ENCODE assay signal across 8 cellular contexts in the genomic region with DNA sequence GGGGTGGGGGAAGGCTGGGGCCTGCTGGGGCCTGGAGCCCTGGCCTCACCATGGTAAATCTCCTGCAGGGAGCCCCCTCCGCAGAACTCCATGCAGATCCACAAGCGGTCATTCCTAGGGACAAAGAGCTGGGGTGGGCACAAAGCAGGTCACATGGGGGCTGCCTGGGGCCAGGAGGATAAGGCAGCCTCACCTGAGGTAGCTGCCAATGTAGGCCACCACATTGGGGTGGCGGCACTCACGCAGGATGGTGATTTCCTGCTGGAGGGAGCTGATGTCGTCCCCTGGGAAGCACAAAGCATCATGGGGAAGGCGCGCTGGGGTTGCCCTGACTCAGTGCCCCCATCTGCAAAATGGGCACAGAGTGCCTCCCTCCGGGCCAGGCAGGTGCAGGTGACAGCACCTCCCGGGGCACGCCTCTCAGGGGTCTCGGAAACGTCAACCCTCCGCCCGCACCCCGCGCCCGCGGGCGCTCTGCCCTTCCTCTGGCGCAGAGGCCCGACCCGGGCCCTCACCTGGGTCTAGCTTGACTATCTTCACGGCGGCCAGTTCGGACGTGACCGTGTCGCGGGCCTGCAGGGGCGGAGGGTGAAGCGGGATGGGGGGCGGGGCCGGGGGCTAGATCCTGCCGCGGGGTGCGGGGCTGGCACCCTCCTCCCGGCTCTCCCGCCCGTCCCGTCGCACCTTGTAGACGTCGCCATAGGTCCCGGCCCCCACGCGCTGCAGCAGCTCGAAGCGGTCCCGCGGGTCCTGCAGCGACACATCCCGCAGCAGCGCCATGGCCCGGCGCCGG. TPM values are rescaled to one million over a fixed set of nuclear protein-coding genes. Genes with fewer than 3 reads are reported as not detected.
DNase-seq lines count a peak whose midpoint lies in the region; ATAC-seq and TF ChIP-seq lines count a peak whose summit lies in the region.

No MANE protein-coding gene starts in this region.

- H4K20me1 ChIP-seq in KMS-11 (ENCODE audit: insufficient read depth) = no peaks in the 10 kb centered on the region

- H3K27ac ChIP-seq in ACC112 (ENCODE audit: low read depth, low read length) (no peak overlapping the region), KMS-11 (no peak overlapping the region)

- H3K4me1 Mint-ChIP-seq in activated naive CD8-positive, alpha-beta T cell treated with anti-CD3 and anti-CD28 coated beads, Interleukin-2, amount 10 ng/mL, durations not matched to agents 7 days and 5 days = peaks cover 23% of the 10 kb centered on the region

- POLR2A ChIA-PET in activated naive CD8-positive, alpha-beta T cell treated with anti-CD3 and anti-CD28 coated beads, Interleukin-2, amount 10 ng/mL, durations not matched to agents 7 days and 5 days (lab: Charles Lee) = interaction anchor here (0.7 to 3.0 kb wide), 12 partner anchors 8 to 320 kb away, joined by 3 to 26 read pairs (median 4); a partner anchor contains a TSS

- no peaks in the 10 kb centered on the region for H3K9me3 Mint-ChIP-seq in activated naive CD8-positive, alpha-beta T cell treated with anti-CD3 and anti-CD28 coated beads, Interleukin-2, amount 10 ng/mL, durations not matched to agents 7 days and 5 days

- no peaks in the 10 kb centered on the region for H3K27me3 ChIP-seq in ACC112 (ENCODE audit: insufficient read depth, low read length)
- H3K27me3 ChIP-seq in KMS-11 (ENCODE audit: insufficient read depth, low read depth) = no peaks in the 10 kb centered on the region

- H2AFZ ChIP-seq in ACC112 (ENCODE audit: low read length, unreplicated experiment) = no peak overlapping the region
- peak overlapping the region; percentile 26; the same call in 1 of the 2 replicates for H2AFZ ChIP-seq in KMS-11 (ENCODE audit: low read depth)

- H3K27ac Mint-ChIP-seq in activated naive CD8-positive, alpha-beta T cell treated with anti-CD3 and anti-CD28 coated beads, Interleukin-2, amount 10 ng/mL, durations not matched to agents 7 days and 5 days = peak overlapping the region; percentile 82

- no peak overlapping the region for H3K9ac ChIP-seq in KMS-11

- H3K36me3 Mint-ChIP-seq in activated naive CD8-positive, alpha-beta T cell treated with anti-CD3 and anti-CD28 coated beads, Interleukin-2, amount 10 ng/mL, durations not matched to agents 7 days and 5 days = peaks cover 8% of the 10 kb centered on the region

- no peak for DNase-seq in activated naive CD8-positive, alpha-beta T cell treated with anti-CD3 and anti-CD28 coated beads, Interleukin-2, amount 10 ng/mL, durations not matched to agents 7 days and 5 days
- DNase-seq in left lobe of liver (ENCODE audit: low spot score) (peak; percentile 66), NCI-H146 treated with DMSO at 0.1 percent for 48 hours (lab: John Stamatoyannopoulos, UW; ENCODE audit: unreplicated experiment) (no peak), NCI-H446 treated with DMSO at 0.1 percent for 48 hours (lab: John Stamatoyannopoulos, UW) (no peak)
- DNase-seq in stimulated activated naive CD8-positive, alpha-beta T cell treated with anti-CD3 and anti-CD28 coated beads, Interleukin-15, Interleukin-2, amounts not matched to agents 100 U/mL and 50 U/mL, for 24 hours = peak; percentile 60

- H3K36me3 ChIP-seq in ACC112 (ENCODE audit: insufficient read depth, low read length) (no peaks in the 10 kb centered on the region), KMS-11 (ENCODE audit: insufficient read depth) (no peaks in the 10 kb centered on the region)

- H3K4me1 ChIP-seq in ACC112 (ENCODE audit: control insufficient read depth, insufficient read depth, low read length, unreplicated experiment) (peaks cover 24% of the 10 kb centered on the region), KMS-11 (ENCODE audit: low read depth, poor library complexity, severe bottlenecking) (peaks cover 12% of the 10 kb centered on the region)

- peak overlapping the region; percentile 45 for H3K4me2 ChIP-seq in KMS-11

- H3K79me2 ChIP-seq in ACC112 (ENCODE audit: control insufficient read depth, insufficient read depth, low read length, unreplicated experiment) (no peaks in the 10 kb centered on the region), KMS-11 (ENCODE audit: insufficient read depth, low read depth) (no peaks in the 10 kb centered on the region)

- peak overlapping the region; percentile 74 for H3K4me3 ChIP-seq in ACC112 (ENCODE audit: low read depth, low read length)
- H3K4me3 ChIP-seq in KMS-11 (IDR thresholded peaks at IDR 0.05; ENCODE audit: insufficient read depth, low read depth, low read length) = no peak overlapping the region

- ATAC-seq in GM19395 (IDR thresholded peaks at IDR 0.05; ENCODE audit: unreplicated experiment) (peak; percentile 18), left lobe of liver (no peak)
- ATAC-seq in activated naive CD8-positive, alpha-beta T cell treated with anti-CD3 and anti-CD28 coated beads, Interleukin-2, amount 10 ng/mL, durations not matched to agents 7 days and 5 days (ENCODE audit: low read depth) = peak; percentile 2
- ATAC-seq in stimulated activated naive CD8-positive, alpha-beta T cell treated with anti-CD3 and anti-CD28 coated beads, Interleukin-15, Interleukin-2, amounts not matched to agents 100 U/mL and 50 U/mL, for 24 hours = peak; percentile 36

- peak overlapping the region; percentile 82 for H3K4me3 Mint-ChIP-seq in activated naive CD8-positive, alpha-beta T cell treated with anti-CD3 and anti-CD28 coated beads, Interleukin-2, amount 10 ng/mL, durations not matched to agents 7 days and 5 days

- no peaks in the 10 kb centered on the region for H3K27me3 Mint-ChIP-seq in activated naive CD8-positive, alpha-beta T cell treated with anti-CD3 and anti-CD28 coated beads, Interleukin-2, amount 10 ng/mL, durations not matched to agents 7 days and 5 days

- TF ChIP-seq CTCF in KMS-11 (conservative IDR thresholded peaks at IDR 0.05; ENCODE audit: low read depth, low read length) = no peak

RNA-seq across cellular contexts. Expression of a gene that starts 0.4 kb away (rescaled TPM):
- 10 to 100 TPM; 92.0 to 96.2 TPM for total RNA-seq in activated naive CD8-positive, alpha-beta T cell treated with anti-CD3 and anti-CD28 coated beads, Interleukin-2, amount 10 ng/mL, durations not matched to agents 7 days and 5 days
- 6.6 TPM for total RNA-seq in left lobe of liver

RNA-seq across cellular contexts. Expression of a gene that starts 7.8 kb away (rescaled TPM):
- total RNA-seq in activated naive CD8-positive, alpha-beta T cell treated with anti-CD3 and anti-CD28 coated beads, Interleukin-2, amount 10 ng/mL, durations not matched to agents 7 days and 5 days = 10 to 100 TPM; 37.4 to 39.0 TPM
- total RNA-seq in left lobe of liver = 24.0 TPM

RNA-seq across cellular contexts. Expression of a gene that starts 24.2 kb away (rescaled TPM):
- total RNA-seq in activated naive CD8-positive, alpha-beta T cell treated with anti-CD3 and anti-CD28 coated beads, Interleukin-2, amount 10 ng/mL, durations not matched to agents 7 days and 5 days = 100 to 1,000 TPM; 519 to 524 TPM
- total RNA-seq in left lobe of liver = 104 TPM

RNA-seq across cellular contexts. Expression of a gene that starts 41.9 kb away (rescaled TPM):
- total RNA-seq in activated naive CD8-positive, alpha-beta T cell treated with anti-CD3 and anti-CD28 coated beads, Interleukin-2, amount 10 ng/mL, durations not matched to agents 7 days and 5 days = 1 to 10 TPM; 3.4 to 3.5 TPM
- 1.2 TPM for total RNA-seq in left lobe of liver

RNA-seq across cellular contexts. Expression of a gene that starts 42.8 kb away (rescaled TPM):
- 1 to 10 TPM; 3.8 to 7.2 TPM for total RNA-seq in activated naive CD8-positive, alpha-beta T cell treated with anti-CD3 and anti-CD28 coated beads, Interleukin-2, amount 10 ng/mL, durations not matched to agents 7 days and 5 days
- 0.28 TPM for total RNA-seq in left lobe of liver

Comparison
In these comparisons a context has a peak if more than half of its experiments do, and no peak if none do; other contexts are left out.
1. DNase-seq: peak in left lobe of liver (single experiment) and stimulated activated naive CD8-positive, alpha-beta T cell treated with anti-CD3 and anti-CD28 coated beads, Interleukin-15, Interleukin-2, amounts not matched to agents 100 U/mL and 50 U/mL, for 24 hours (single experiment); none in activated naive CD8-positive, alpha-beta T cell treated with anti-CD3 and anti-CD28 coated beads, Interleukin-2, amount 10 ng/mL, durations not matched to agents 7 days and 5 days (single experiment), NCI-H146 treated with DMSO at 0.1 percent for 48 hours (single experiment) and NCI-H446 treated with DMSO at 0.1 percent for 48 hours (single experiment).
2. RNA of a gene that starts 0.4 kb away (total RNA-seq): 92.0 to 96.2 TPM in activated naive CD8-positive, alpha-beta T cell treated with anti-CD3 and anti-CD28 coated beads, Interleukin-2, amount 10 ng/mL, durations not matched to agents 7 days and 5 days; 6.6 TPM in left lobe of liver (single experiment); every median in the first group is over 10 times any median in the second.